ENCODE assay signal across 8 cellular contexts in the genomic region with DNA sequence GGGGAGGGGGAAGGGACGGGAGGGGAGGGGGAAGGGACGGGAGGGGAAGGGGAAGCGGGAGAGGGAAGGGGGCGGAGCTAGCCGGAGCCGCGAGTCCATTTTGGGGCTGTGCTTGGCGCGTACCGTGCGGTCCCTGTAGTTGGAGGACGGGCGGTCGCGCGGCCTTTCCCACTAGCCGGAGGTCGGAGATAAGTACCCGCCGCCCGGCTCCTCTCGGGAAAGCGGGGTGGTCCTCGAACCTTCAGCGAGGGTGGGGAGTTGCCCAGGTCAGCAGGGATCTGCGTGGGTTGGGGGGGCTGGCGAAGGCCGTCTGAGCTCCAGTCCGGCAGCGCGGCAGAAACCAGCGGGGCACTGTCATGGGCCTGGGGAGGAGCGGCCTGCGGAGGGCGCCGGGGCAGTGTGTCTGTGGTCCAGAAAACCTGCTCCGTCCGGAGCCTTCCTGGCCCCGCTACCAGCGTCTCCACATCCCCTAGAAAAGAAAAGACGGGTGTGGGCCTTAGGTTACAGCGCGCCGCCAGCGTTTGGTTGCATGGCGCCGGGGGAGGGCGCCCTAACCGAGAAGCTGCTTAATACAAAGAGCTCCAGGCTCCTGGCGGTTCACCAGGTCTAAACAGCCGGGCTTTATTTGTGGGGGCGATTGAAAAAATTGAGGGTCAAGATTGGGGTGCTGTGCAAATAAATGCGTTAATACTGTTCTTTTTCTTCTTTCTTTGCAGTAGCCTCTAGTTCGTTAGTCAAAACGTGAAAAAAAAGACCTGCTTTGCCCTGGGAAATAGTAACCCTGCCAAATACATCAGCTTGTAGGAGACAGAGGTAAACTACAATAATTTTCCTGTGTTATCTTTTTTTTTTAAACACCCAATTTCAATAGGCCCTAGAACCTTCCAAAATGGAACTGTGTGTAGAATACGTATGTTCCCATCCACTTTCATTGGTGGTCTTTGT. TPM values are rescaled to one million over a fixed set of nuclear protein-coding genes. Genes with fewer than 3 reads are reported as not detected.
DNase-seq lines count a peak whose midpoint lies in the region; ATAC-seq and TF ChIP-seq lines count a peak whose summit lies in the region.

Gene TRIM13, plus strand, starts transcription at position 92 of the 945 bp plus-strand sequence. CDS start 14,899 bp downstream, outside the sequence.

- H3K9me3 Mint-ChIP-seq in activated T-helper 2 cell treated with anti-CD3 and anti-CD28 coated beads, Interferon-gamma antibody, Interleukin-2, Interleukin-4, amounts not matched to agents 10 μg/mL and 5 μg/mL and 100 μg/mL, durations not matched to agents 14 hours and 24 hours and 36 hours = no peaks in the 10 kb centered on the region
- H3K9me3 Mint-ChIP-seq in natural killer cell treated with Interleukin-12 subunit alpha and Interleukin-12 subunit beta and Interleukin-15 and Interleukin-18, amount 100 ng/mL, for 72 hours = no peaks in the 10 kb centered on the region

- CTCF ChIA-PET in RWPE1 (lab: Yijun Ruan, JAX) = interaction anchor here (0.5 to 1.6 kb wide), 13 partner anchors 9 to 643 kb away, joined by 3 to 11 read pairs (median 4); partner anchors contain the start of gene SPRYD7

- no peaks in the 10 kb centered on the region for H3K9me3 ChIP-seq in DOHH2 (ENCODE audit: control insufficient read depth, insufficient read depth, low read length)

- H3K4me1 ChIP-seq in DOHH2 (ENCODE audit: control insufficient read depth, low read length) = peaks cover 38% of the 10 kb centered on the region

- no peaks in the 10 kb centered on the region for H3K9me2 ChIP-seq in DOHH2 (replicated peaks; ENCODE audit: control insufficient read depth, low read length)

- H3K27ac ChIP-seq in DOHH2 (ENCODE audit: low read depth, low read length) = peak within 1 kb of the TSS; percentile 88
- H3K27ac ChIP-seq in RWPE1 = peak within 1 kb of the TSS; percentile 98

- TF ChIP-seq CTCF in DOHH2 (IDR thresholded peaks at IDR 0.05; ENCODE audit: low read depth, low read length, poor library complexity, severe bottlenecking) = peak; percentile 95
- peak; percentile 88 for TF ChIP-seq CTCF in RWPE1 (conservative IDR thresholded peaks at IDR 0.05; ENCODE audit: low read depth)
- TF ChIP-seq CTCF in fibroblast of mammary gland (conservative IDR thresholded peaks at IDR 0.05; ENCODE audit: control insufficient read depth, insufficient read depth, low read depth, low read length) = peak; percentile 69

- H3K27me3 Mint-ChIP-seq in activated T-helper 2 cell treated with anti-CD3 and anti-CD28 coated beads, Interferon-gamma antibody, Interleukin-2, Interleukin-4, amounts not matched to agents 10 μg/mL and 5 μg/mL and 100 μg/mL, durations not matched to agents 14 hours and 24 hours and 36 hours (ENCODE audit: low read depth) = no peaks in the 10 kb centered on the region
- H3K27me3 Mint-ChIP-seq in natural killer cell treated with Interleukin-12 subunit alpha and Interleukin-12 subunit beta and Interleukin-15 and Interleukin-18, amount 100 ng/mL, for 72 hours = no peaks in the 10 kb centered on the region

- H3K4me3 Mint-ChIP-seq in activated T-helper 2 cell treated with anti-CD3 and anti-CD28 coated beads, Interferon-gamma antibody, Interleukin-2, Interleukin-4, amounts not matched to agents 10 μg/mL and 5 μg/mL and 100 μg/mL, durations not matched to agents 14 hours and 24 hours and 36 hours (ENCODE audit: low read depth) = peak within 1 kb of the TSS; percentile 85
- H3K4me3 Mint-ChIP-seq in natural killer cell treated with Interleukin-12 subunit alpha and Interleukin-12 subunit beta and Interleukin-15 and Interleukin-18, amount 100 ng/mL, for 72 hours = peak within 1 kb of the TSS; percentile 91

- DNase-seq in KG1 (lab: John Stamatoyannopoulos, UW) (peak; percentile 85), RWPE1 (ENCODE audit: low spot score) (peak; percentile 67), fibroblast of mammary gland (ENCODE audit: low read depth) (peak; percentile 87)
- peak; percentile 79 for DNase-seq in activated T-helper 2 cell treated with anti-CD3 and anti-CD28 coated beads, Interferon-gamma antibody, Interleukin-2, Interleukin-4, amounts not matched to agents 10 μg/mL and 5 μg/mL and 100 μg/mL, durations not matched to agents 14 hours and 24 hours and 36 hours (ENCODE audit: low spot score)
- DNase-seq in natural killer cell treated with Interleukin-12 subunit alpha and Interleukin-12 subunit beta and Interleukin-15 and Interleukin-18, amount 100 ng/mL, for 72 hours (ENCODE audit: low spot score) = peak; percentile 90
- peak; percentile 84 for DNase-seq in stimulated activated naive CD8-positive, alpha-beta T cell treated with anti-CD3 and anti-CD28 coated beads, Interleukin-15, Interleukin-2, amounts not matched to agents 100 U/mL and 50 U/mL, for 24 hours

- peak within 1 kb of the TSS; percentile 89 for H3K27ac Mint-ChIP-seq in activated T-helper 2 cell treated with anti-CD3 and anti-CD28 coated beads, Interferon-gamma antibody, Interleukin-2, Interleukin-4, amounts not matched to agents 10 μg/mL and 5 μg/mL and 100 μg/mL, durations not matched to agents 14 hours and 24 hours and 36 hours
- H3K27ac Mint-ChIP-seq in natural killer cell treated with Interleukin-12 subunit alpha and Interleukin-12 subunit beta and Interleukin-15 and Interleukin-18, amount 100 ng/mL, for 72 hours = peak within 1 kb of the TSS; percentile 77 to 95

- POLR2A ChIA-PET in RWPE1 (lab: Yijun Ruan, JAX; ENCODE audit: low non-redundant PET) = interaction anchor here (0.7 to 1.1 kb wide), 5 partner anchors 14 to 85 kb away, joined by 3 to 6 read pairs (median 3); partner anchors contain the start of gene SPRYD7

- peak within 1 kb of the TSS; percentile 80 for H3K4me2 ChIP-seq in DOHH2 (ENCODE audit: low read length)

- H3K4me3 ChIP-seq in DOHH2 (ENCODE audit: low read length) (peak within 1 kb of the TSS; percentile 96), fibroblast of mammary gland (ENCODE audit: control insufficient read depth, low read depth, low read length) (peak within 1 kb of the TSS; percentile 84)

- no peaks in the 10 kb centered on the region for H3K27me3 ChIP-seq in DOHH2 (ENCODE audit: control insufficient read depth, low read length)

- H3K36me3 Mint-ChIP-seq in activated T-helper 2 cell treated with anti-CD3 and anti-CD28 coated beads, Interferon-gamma antibody, Interleukin-2, Interleukin-4, amounts not matched to agents 10 μg/mL and 5 μg/mL and 100 μg/mL, durations not matched to agents 14 hours and 24 hours and 36 hours (ENCODE audit: low read depth) = peaks cover 41% of the 10 kb centered on the region
- peaks cover 12% of the 10 kb centered on the region for H3K36me3 Mint-ChIP-seq in natural killer cell treated with Interleukin-12 subunit alpha and Interleukin-12 subunit beta and Interleukin-15 and Interleukin-18, amount 100 ng/mL, for 72 hours

- ATAC-seq in GM21723 (IDR thresholded peaks at IDR 0.05; ENCODE audit: unreplicated experiment) = peak; percentile 77
- peak; percentile 86 to 89 for ATAC-seq in natural killer cell treated with Interleukin-12 subunit alpha and Interleukin-12 subunit beta and Interleukin-15 and Interleukin-18, amount 100 ng/mL, for 72 hours
- peak; percentile 86 for ATAC-seq in stimulated activated naive CD8-positive, alpha-beta T cell treated with anti-CD3 and anti-CD28 coated beads, Interleukin-15, Interleukin-2, amounts not matched to agents 100 U/mL and 50 U/mL, for 24 hours

- peaks cover 49% of the 10 kb centered on the region for H3K36me3 ChIP-seq in DOHH2 (ENCODE audit: control insufficient read depth, low read length)

- H3K4me1 Mint-ChIP-seq in activated T-helper 2 cell treated with anti-CD3 and anti-CD28 coated beads, Interferon-gamma antibody, Interleukin-2, Interleukin-4, amounts not matched to agents 10 μg/mL and 5 μg/mL and 100 μg/mL, durations not matched to agents 14 hours and 24 hours and 36 hours (ENCODE audit: low read depth) = peaks cover 31% of the 10 kb centered on the region
- H3K4me1 Mint-ChIP-seq in natural killer cell treated with Interleukin-12 subunit alpha and Interleukin-12 subunit beta and Interleukin-15 and Interleukin-18, amount 100 ng/mL, for 72 hours (ENCODE audit: low read depth in 2 of 2) = peaks cover 24 to 30% of the 10 kb centered on the region in 2 donors

- intact Hi-C loops in activated T-helper 2 cell treated with anti-CD3 and anti-CD28 coated beads, Interferon-gamma antibody, Interleukin-2, Interleukin-4, amounts not matched to agents 10 μg/mL and 5 μg/mL and 100 μg/mL, durations not matched to agents 14 hours and 24 hours and 36 hours (cut with micrococcal nuclease) = loop anchor here (1.0 to 10.0 kb wide), 9 partner anchors 40 to 915 kb away; partner anchors contain the start of gene KPNA3

- H3K79me2 ChIP-seq in DOHH2 (ENCODE audit: control insufficient read depth, low read length) = peaks cover 48% of the 10 kb centered on the region

- 0 out of 2 replicates have a peak, but pooled peaks cover 2% of the 10 kb centered on the region for H4K20me1 ChIP-seq in DOHH2 (ENCODE audit: control insufficient read depth, insufficient read depth, low read depth, low read length)

- peaks cover 11% of the 10 kb centered on the region for H3F3A ChIP-seq in DOHH2 (ENCODE audit: control insufficient read depth, insufficient read depth)

RNA-seq across cellular contexts. Expression of gene TRIM13, which starts in this region (rescaled TPM):
- total RNA-seq in activated T-helper 2 cell treated with anti-CD3 and anti-CD28 coated beads, Interferon-gamma antibody, Interleukin-2, Interleukin-4, amounts not matched to agents 10 μg/mL and 5 μg/mL and 100 μg/mL, durations not matched to agents 14 hours and 24 hours and 36 hours = 17.2 and 17.9 TPM in 2 replicates
- total RNA-seq in natural killer cell treated with Interleukin-12 subunit alpha and Interleukin-12 subunit beta and Interleukin-15 and Interleukin-18, amount 100 ng/mL, for 72 hours = 10 to 100 TPM; 13.8 to 15.9 TPM

Comparison
In these comparisons a context has a peak if more than half of its experiments do, and no peak if none do; other contexts are left out.
1. Peak in every context shown above with its lines: DNase-seq, ATAC-seq, H3K4me3 ChIP-seq and H3K27ac ChIP-seq.